In the genomic region with DNA sequence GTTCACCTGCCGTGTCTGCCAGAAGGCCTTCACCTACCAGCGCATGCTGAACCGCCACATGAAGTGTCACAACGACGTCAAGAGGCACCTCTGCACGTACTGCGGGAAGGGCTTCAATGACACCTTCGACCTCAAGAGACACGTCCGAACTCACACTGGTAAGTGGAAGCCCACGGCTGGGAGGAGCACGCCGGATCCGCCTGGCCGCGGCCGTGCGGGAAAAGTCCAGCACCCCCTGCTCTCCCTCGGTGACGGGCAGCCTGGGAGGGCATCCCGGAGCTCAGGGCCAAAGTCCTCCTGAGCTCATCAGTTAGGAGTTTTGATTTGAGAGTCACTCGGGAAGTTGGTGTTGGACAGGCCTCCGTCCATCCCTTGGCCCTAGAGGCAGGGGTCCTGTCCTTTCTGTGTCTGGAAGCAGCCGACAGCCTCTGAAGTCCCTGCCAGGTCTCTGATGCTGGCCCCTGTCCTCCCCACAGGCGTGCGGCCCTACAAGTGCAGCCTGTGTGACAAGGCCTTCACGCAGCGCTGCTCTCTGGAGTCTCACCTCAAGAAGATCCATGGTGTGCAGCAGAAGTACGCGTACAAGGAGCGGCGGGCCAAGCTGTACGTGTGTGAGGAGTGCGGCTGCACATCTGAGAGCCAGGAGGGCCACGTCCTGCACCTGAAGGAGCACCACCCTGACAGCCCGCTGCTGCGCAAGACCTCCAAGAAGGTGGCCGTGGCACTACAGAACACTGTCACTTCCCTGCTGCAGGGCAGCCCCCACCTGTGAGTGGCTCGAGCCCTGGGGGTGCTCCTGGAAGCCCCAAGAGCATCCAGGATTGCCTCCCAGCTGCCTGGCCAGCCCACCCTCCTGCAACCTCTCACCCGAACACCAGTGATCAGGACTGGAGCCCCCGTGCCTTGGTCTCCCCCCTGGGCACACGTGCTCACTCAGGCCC, we compare ENCODE assay signal across 26 cellular contexts. TPM values are rescaled to one million over a fixed set of nuclear protein-coding genes. Genes with fewer than 3 reads are reported as not detected.
"Had no signal": no experiment of that assay in that cellular context is flagged by ENCODE, and none has a peak within 500 bp of the region (broad histone marks: within the 10 kb centered on the region; RNA-seq: fewer than 3 reads in every experiment).

No MANE protein-coding gene starts in this region.

- H3K36me3 Mint-ChIP-seq: naive thymus-derived CD8-positive, alpha-beta T cell had no signal

- H3K36me3 ChIP-seq: heart left ventricle, ovary, right atrium auricular region, sigmoid colon, tibial nerve, upper lobe of right lung, vagina had no signal

- DNase-seq: colonic mucosa; dermis blood vessel endothelial cell; effector CD8-positive, alpha-beta T cell; hypothalamus; left cardiac atrium; left ventricle myocardium superior; mucosa of descending colon; naive thymus-derived CD8-positive, alpha-beta T cell; ovary; sigmoid colon; stimulated activated CD4-positive, alpha-beta T cell treated with anti-CD3 and anti-CD28 coated beads, Interleukin-12 subunit alpha, Interleukin-12 subunit beta, amount 100 ng/mL, for 4 hours; upper lobe of right lung had no signal

- H3K9me3 Mint-ChIP-seq: naive thymus-derived CD8-positive, alpha-beta T cell; stimulated activated naive CD8-positive, alpha-beta T cell treated with anti-CD3 and anti-CD28 coated beads, Interleukin-15, Interleukin-2, amounts not matched to agents 100 ng/mL and 50 ng/mL, for 24 hours had no signal

- H3K9me3 ChIP-seq: colonic mucosa, heart left ventricle, mucosa of descending colon, ovary, right atrium auricular region, sigmoid colon, tibial nerve, upper lobe of right lung, vagina had no signal

- ATAC-seq: esophagus mucosa; heart left ventricle; left cardiac atrium; left ventricle myocardium superior; mucosa of descending colon; naive thymus-derived CD8-positive, alpha-beta T cell; upper lobe of right lung had no signal

- H3K4me1 ChIP-seq: right atrium auricular region, sigmoid colon, tibial nerve, upper lobe of right lung had no signal

- H3K4me3 Mint-ChIP-seq: naive thymus-derived CD8-positive, alpha-beta T cell; stimulated activated naive CD8-positive, alpha-beta T cell treated with anti-CD3 and anti-CD28 coated beads, Interleukin-15, Interleukin-2, amounts not matched to agents 100 ng/mL and 50 ng/mL, for 24 hours had no signal

- FAIRE-seq: endometrium, frontal cortex, keratinocyte had no signal

- H3K4me3 ChIP-seq: colonic mucosa, heart left ventricle, mucosa of descending colon, ovary, right atrium auricular region, sigmoid colon, skin epidermis, tibial nerve, upper lobe of right lung, vagina had no signal

- H3K27ac ChIP-seq: colonic mucosa, heart left ventricle, ovary, right atrium auricular region, sigmoid colon, tibial nerve, upper lobe of right lung, vagina had no signal

- H3K27me3 ChIP-seq: colonic mucosa, ovary, right atrium auricular region, upper lobe of right lung, vagina had no signal

- H3K27ac Mint-ChIP-seq: naive thymus-derived CD8-positive, alpha-beta T cell; stimulated activated naive CD8-positive, alpha-beta T cell treated with anti-CD3 and anti-CD28 coated beads, Interleukin-15, Interleukin-2, amounts not matched to agents 100 ng/mL and 50 ng/mL, for 24 hours had no signal

RNA-seq across cellular contexts. Expression of a gene that starts 8.0 kb away (rescaled TPM):
- total RNA-seq: dermis blood vessel endothelial cell; fibroblast of lung; glomerular endothelial cell; heart left ventricle; left cardiac atrium; left ventricle myocardium superior; naive thymus-derived CD8-positive, alpha-beta T cell; posterior vena cava; right atrium auricular region; sigmoid colon; tibial nerve had no signal
- polyA plus RNA-seq: fibroblast of lung; heart left ventricle; naive thymus-derived CD8-positive, alpha-beta T cell; neural cell; ovary had no signal

RNA-seq across cellular contexts. Expression of a gene that starts 38.9 kb away (rescaled TPM):
- total RNA-seq: glomerular endothelial cell, left cardiac atrium, left ventricle myocardium superior, upper lobe of right lung had no signal
